In the genomic region with DNA sequence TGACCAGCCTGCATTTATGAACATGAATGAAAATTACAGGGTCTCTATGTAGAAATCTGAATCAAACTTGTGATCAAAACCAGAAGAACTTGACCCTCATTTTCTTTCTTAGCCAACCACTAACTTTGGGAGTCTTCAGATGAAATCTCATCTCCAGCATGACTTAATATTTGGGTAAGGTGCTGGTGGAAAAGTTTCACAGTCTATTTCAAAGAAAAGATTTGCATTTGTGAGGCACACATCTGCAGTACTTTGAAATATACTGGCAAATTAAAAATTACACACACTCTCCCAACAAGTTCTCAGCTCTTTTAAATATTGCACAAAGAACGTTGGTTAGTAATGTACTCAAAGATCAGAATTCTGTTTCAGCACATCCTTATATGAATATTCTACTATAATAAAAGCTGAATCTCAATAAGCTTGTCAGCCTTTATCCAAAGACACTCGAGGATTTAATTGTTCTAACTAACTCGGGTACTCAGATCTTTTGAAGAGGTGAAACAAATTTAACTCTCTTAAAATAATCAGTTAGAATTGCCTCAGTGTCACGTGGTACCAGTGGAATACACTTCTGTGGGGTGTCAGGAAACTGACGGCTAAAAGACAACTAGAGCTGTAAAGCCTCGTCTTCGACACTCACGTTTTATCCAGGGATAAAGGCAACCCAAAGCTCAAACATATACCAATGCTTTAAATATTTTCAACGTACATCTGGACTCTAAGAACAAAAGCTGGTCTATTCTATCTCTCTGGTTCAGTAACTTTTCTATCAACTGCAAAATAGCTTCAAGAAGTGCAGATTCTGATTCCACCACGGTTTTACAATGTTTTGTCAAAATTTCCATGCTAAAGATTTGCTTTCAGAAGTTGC, we compare ENCODE assay signal across 14 cellular contexts. TPM values are rescaled to one million over a fixed set of nuclear protein-coding genes. Genes with fewer than 3 reads are reported as not detected.
A peak's percentile ranks its signal among the peaks of the same experiment; 100 is the strongest.
DNase-seq lines count a peak whose midpoint lies in the region; ATAC-seq and TF ChIP-seq lines count a peak whose summit lies in the region.
"Had no signal": no experiment of that assay in that cellular context is flagged by ENCODE, and none has a peak within 500 bp of the region (broad histone marks: within the 10 kb centered on the region; RNA-seq: fewer than 3 reads in every experiment).

No MANE protein-coding gene starts in this region.

- DNase-seq in activated T-cell treated with anti-CD3 and anti-CD28 coated beads, Interleukin-2, amount 50 U/mL, for 24 hours: no peak
- DNase-seq in activated T-cell treated with anti-CD3 and anti-CD28 coated beads, Interleukin-2, amount 50 U/mL, for 48 hours: no peak
- DNase-seq in NB4 (ENCODE audit: low read depth): peak; percentile 61
- no peak for DNase-seq in activated naive CD4-positive, alpha-beta T cell treated with anti-CD3 and anti-CD28 coated beads, Interleukin-2, amount 50 U/mL, for 72 hours (ENCODE audit: low spot score in 2 of 2)
- DNase-seq in spleen: no peak
- no peak for DNase-seq in foreskin fibroblast
- no peak for DNase-seq in Calu3
- DNase-seq: caudate nucleus, NCI-H1694 treated with DMSO at 0.1 percent for 48 hours, upper lobe of left lung had no signal

- peaks cover 50% of the 10 kb centered on the region for H3K36me3 Mint-ChIP-seq in activated T-cell treated with anti-CD3 and anti-CD28 coated beads, Interleukin-2, amount 50 U/mL, for 24 hours (ENCODE audit: low read depth)
- H3K36me3 Mint-ChIP-seq in activated naive CD4-positive, alpha-beta T cell treated with anti-CD3 and anti-CD28 coated beads, Interleukin-2, amount 50 U/mL, for 72 hours: peaks cover 10 to 30% of the 10 kb centered on the region in 2 donors
- peaks cover 5% of the 10 kb centered on the region for H3K36me3 Mint-ChIP-seq in Calu3 (ENCODE audit: insufficient read depth, unreplicated experiment)

- 46 to 64% (median 52%) methylated on average over 10 of the region's 10 CpGs for WGBS in spleen, 5 donors

- H3K27ac ChIP-seq in spleen: peak overlapping the region in 6 of 8 donors; percentile 0 to 85 (median 68)
- H3K27ac ChIP-seq: esophagus muscularis mucosa, right atrium auricular region had no signal

- H3K27ac Mint-ChIP-seq in activated T-cell treated with anti-CD3 and anti-CD28 coated beads, Interleukin-2, amount 50 U/mL, for 24 hours: peak overlapping the region; percentile 99
- peak overlapping the region; percentile 86 to 98 for H3K27ac Mint-ChIP-seq in activated naive CD4-positive, alpha-beta T cell treated with anti-CD3 and anti-CD28 coated beads, Interleukin-2, amount 50 U/mL, for 72 hours
- no peak overlapping the region for H3K27ac Mint-ChIP-seq in Calu3 (ENCODE audit: unreplicated experiment)

- no peaks in the 10 kb centered on the region for H3K9me3 Mint-ChIP-seq in activated T-cell treated with anti-CD3 and anti-CD28 coated beads, Interleukin-2, amount 50 U/mL, for 24 hours
- H3K9me3 Mint-ChIP-seq in activated naive CD4-positive, alpha-beta T cell treated with anti-CD3 and anti-CD28 coated beads, Interleukin-2, amount 50 U/mL, for 72 hours: no peaks in the 10 kb centered on the region
- no peaks in the 10 kb centered on the region for H3K9me3 Mint-ChIP-seq in Calu3 (ENCODE audit: low read depth, unreplicated experiment)

- no peaks in the 10 kb centered on the region for H3K36me3 ChIP-seq in spleen
- H3K36me3 ChIP-seq: esophagus muscularis mucosa, right atrium auricular region, upper lobe of left lung had no signal

- intact Hi-C loops in spleen (cut with DNase I; ENCODE audit: low total_unique reads): no loop called here
- intact Hi-C loops in Calu3 (cut with micrococcal nuclease; ENCODE audit: unreplicated experiment): no loop called here

- peak; percentile 3 to 10 for ATAC-seq in activated naive CD4-positive, alpha-beta T cell treated with anti-CD3 and anti-CD28 coated beads, Interleukin-2, amount 50 U/mL, for 72 hours
- no peak for ATAC-seq in HG03521 (IDR thresholded peaks at IDR 0.05; ENCODE audit: unreplicated experiment)

- H3K4me3 ChIP-seq in NB4 (ENCODE audit: low read depth, low read length) (peak overlapping the region; percentile 54), spleen (peak overlapping the region in 3 of 8 donors; percentile 2 to 37 (median 5)), foreskin fibroblast (ENCODE audit: low read depth in 1 of 2, low read length in 2 of 2) (no peak overlapping the region)
- H3K4me3 ChIP-seq: esophagus muscularis mucosa, upper lobe of left lung had no signal

- H3K27me3 ChIP-seq in spleen (replicated peaks in 1 of 7): no peaks in the 10 kb centered on the region
- H3K27me3 ChIP-seq: esophagus muscularis mucosa, right atrium auricular region, upper lobe of left lung had no signal

- TF ChIP-seq CTCF in NB4 (IDR thresholded peaks at IDR 0.05; ENCODE audit: low read depth, low read length): no peak
- no peak for TF ChIP-seq CTCF in spleen (IDR thresholded peaks at IDR 0.05 in 8 of 11, conservative IDR thresholded peaks at IDR 0.05 in 3 of 11)
- TF ChIP-seq CTCF in foreskin fibroblast (IDR thresholded peaks at IDR 0.05; ENCODE audit: low read depth, low read length): no peak
- no peak for TF ChIP-seq CTCF in Calu3 (IDR thresholded peaks at IDR 0.05; ENCODE audit: unreplicated experiment)

- peaks cover 6 to 92% (median 65%) of the 10 kb centered on the region in 6 donors for H3K4me1 ChIP-seq in spleen

- no peaks in the 10 kb centered on the region for H3K27me3 Mint-ChIP-seq in activated T-cell treated with anti-CD3 and anti-CD28 coated beads, Interleukin-2, amount 50 U/mL, for 24 hours
- H3K27me3 Mint-ChIP-seq in Calu3 (ENCODE audit: unreplicated experiment): no peaks in the 10 kb centered on the region

- no peaks in the 10 kb centered on the region for H3K9me3 ChIP-seq in spleen
- H3K9me3 ChIP-seq: esophagus muscularis mucosa, right atrium auricular region, upper lobe of left lung had no signal

- H3K4me1 Mint-ChIP-seq in activated T-cell treated with anti-CD3 and anti-CD28 coated beads, Interleukin-2, amount 50 U/mL, for 24 hours (ENCODE audit: low read depth): peaks cover 79% of the 10 kb centered on the region
- no peaks in the 10 kb centered on the region for H3K4me1 Mint-ChIP-seq in Calu3 (ENCODE audit: low read depth, unreplicated experiment)

- H3K4me3 Mint-ChIP-seq in activated T-cell treated with anti-CD3 and anti-CD28 coated beads, Interleukin-2, amount 50 U/mL, for 24 hours: peak overlapping the region; percentile 76
- no peak overlapping the region for H3K4me3 Mint-ChIP-seq in Calu3 (ENCODE audit: low read depth, unreplicated experiment)

- CTCF ChIA-PET in Calu3 (lab: Charles Lee): no interaction called here

- no peak for TF ChIP-seq POLR2A in NB4 (IDR thresholded peaks at IDR 0.05; ENCODE audit: extremely low read depth, insufficient read length)
- TF ChIP-seq POLR2A in spleen (IDR thresholded peaks at IDR 0.05): no peak

- BruUV-seq in Calu3 (replicated peaks; lab: Mats Ljungman, UMichigan): no TSS peak

RNA-seq across cellular contexts. Expression of a gene that starts 19.1 kb away (rescaled TPM):
- 10 to 100 TPM; 74.5 to 89.4 TPM for total RNA-seq in activated naive CD4-positive, alpha-beta T cell treated with anti-CD3 and anti-CD28 coated beads, Interleukin-2, amount 50 U/mL, for 72 hours
- total RNA-seq in spleen: 10 to 100 TPM; 43.7 to 79.2 (median 51.1) TPM
- 10 to 100 TPM; 24.8 to 31.8 (median 24.8) TPM for polyA plus RNA-seq in spleen
- total RNA-seq in Calu3 (2022): 0.93 and 1.5 TPM in 2 replicates
- polyA plus RNA-seq: AG04450 had no signal

Comparison
In these comparisons a context has a peak if more than half of its experiments do, and no peak if none do; other contexts are left out.
1. RNA of a gene that starts 19.1 kb away (total RNA-seq): 74.5 to 89.4 TPM in activated naive CD4-positive, alpha-beta T cell treated with anti-CD3 and anti-CD28 coated beads, Interleukin-2, amount 50 U/mL, for 72 hours and 43.7 to 79.2 TPM in spleen; 0.93 to 1.5 TPM in Calu3; every median in the first group is over 10 times any median in the second.